Comparison of ENCODE assay signal across 29 cellular contexts in genomic region chr4:96342790-96343455, GRCh38.
"Had no signal": no experiment of that assay in that cellular context is flagged by ENCODE, and none has a peak within 500 bp of the region (broad histone marks: within the 10 kb centered on the region; RNA-seq: fewer than 3 reads in every experiment).

No MANE protein-coding gene starts in this region.

- H3K27ac ChIP-seq: adrenal gland, ascending aorta, brain microvascular endothelial cell, hepatocyte, stomach, suprapubic skin, tibial nerve had no signal

- H3K4me3 ChIP-seq: adrenal gland, ascending aorta, hepatocyte, lung, stomach, suprapubic skin, tibial nerve had no signal

- H3K36me3 ChIP-seq: adrenal gland, ascending aorta, brain microvascular endothelial cell, stomach, suprapubic skin, tibial nerve had no signal

- H3K4me3 Mint-ChIP-seq: activated CD4-positive, alpha-beta T cell treated with anti-CD3 and anti-CD28 coated beads for 36 hours; activated T-cell treated with anti-CD3 and anti-CD28 coated beads, Interleukin-2, amount 50 U/mL, for 24 hours; activated T-helper 17 cell treated with anti-CD3 and anti-CD28 coated beads, Interleukin-2, amount 50 U/mL, for 72 hours; naive B cell; stimulated activated memory B cell treated with anti-CD40 and anti-IgM and Interleukin-4, amounts not matched to agents 10 μg/mL and 1 μg/mL and 100 μg/mL, for 72 hours; T-helper 2 cell treated with Interferon-gamma antibody and Interleukin-4, amounts not matched to agents 5 μg/mL and 100 μg/mL, for 36 hours had no signal

- H3K4me1 ChIP-seq: adrenal gland, ascending aorta, stomach, suprapubic skin, tibial nerve had no signal

- H3K9me3 ChIP-seq: adrenal gland, ascending aorta, stomach had no signal

- H3K4me1 Mint-ChIP-seq: activated CD4-positive, alpha-beta T cell treated with anti-CD3 and anti-CD28 coated beads for 36 hours; activated T-helper 17 cell treated with anti-CD3 and anti-CD28 coated beads, Interleukin-2, amount 50 U/mL, for 72 hours; naive B cell; stimulated activated memory B cell treated with anti-CD40 and anti-IgM and Interleukin-4, amounts not matched to agents 10 μg/mL and 1 μg/mL and 100 μg/mL, for 72 hours had no signal

- H3K79me2 ChIP-seq: hepatocyte had no signal

- H3K27me3 Mint-ChIP-seq: activated CD4-positive, alpha-beta T cell treated with anti-CD3 and anti-CD28 coated beads for 36 hours; activated T-cell treated with anti-CD3 and anti-CD28 coated beads, Interleukin-2, amount 50 U/mL, for 24 hours; activated T-helper 17 cell treated with anti-CD3 and anti-CD28 coated beads, Interleukin-2, amount 50 U/mL, for 72 hours; naive B cell; stimulated activated memory B cell treated with anti-CD40 and anti-IgM and Interleukin-4, amounts not matched to agents 10 μg/mL and 1 μg/mL and 100 μg/mL, for 72 hours had no signal

- DNase-seq: activated CD4-positive, alpha-beta T cell treated with anti-CD3 and anti-CD28 coated beads for 36 hours; activated CD4-positive, alpha-beta T cell treated with anti-CD3 and anti-CD28 coated beads, Interleukin-2, amount 50 U/mL, for 4 hours; activated CD8-positive, alpha-beta memory T cell treated with anti-CD3 and anti-CD28 coated beads for 24 hours; activated CD8-positive, alpha-beta memory T cell treated with anti-CD3 and anti-CD28 coated beads, Interleukin-2, amount 50 U/mL, for 4 hours; activated T-cell treated with anti-CD3 and anti-CD28 coated beads, Interleukin-2, amount 50 U/mL, for 24 hours; adrenal gland; brain microvascular endothelial cell; caudate nucleus; dermis blood vessel endothelial cell; effector memory CD4-positive, alpha-beta T cell; foreskin melanocyte; naive B cell; small intestine; stimulated activated CD4-positive, alpha-beta T cell treated with anti-CD3 and anti-CD28 coated beads, Interleukin-15, amount 100 ng/mL, for 24 hours; stomach had no signal

- H3K36me3 Mint-ChIP-seq: activated naive CD4-positive, alpha-beta T cell treated with anti-CD3 and anti-CD28 coated beads, Interleukin-2, amount 50 U/mL, for 72 hours; naive B cell; stimulated activated memory B cell treated with anti-CD40 and anti-IgM and Interleukin-4, amounts not matched to agents 10 μg/mL and 1 μg/mL and 100 μg/mL, for 72 hours had no signal

- H3K4me2 ChIP-seq: hepatocyte had no signal

- H3K27ac Mint-ChIP-seq: activated CD4-positive, alpha-beta T cell treated with anti-CD3 and anti-CD28 coated beads for 36 hours; activated naive CD4-positive, alpha-beta T cell treated with anti-CD3 and anti-CD28 coated beads, Interleukin-2, amount 50 U/mL, for 72 hours; activated T-cell treated with anti-CD3 and anti-CD28 coated beads, Interleukin-2, amount 50 U/mL, for 24 hours; activated T-helper 17 cell treated with anti-CD3 and anti-CD28 coated beads, Interleukin-2, amount 50 U/mL, for 72 hours; naive B cell; stimulated activated memory B cell treated with anti-CD40 and anti-IgM and Interleukin-4, amounts not matched to agents 10 μg/mL and 1 μg/mL and 100 μg/mL, for 72 hours; T-helper 2 cell treated with Interferon-gamma antibody and Interleukin-4, amounts not matched to agents 5 μg/mL and 100 μg/mL, for 36 hours had no signal

- H3K27me3 ChIP-seq: adrenal gland, ascending aorta, brain microvascular endothelial cell, hepatocyte, stomach, suprapubic skin, tibial nerve had no signal

- ATAC-seq: activated CD4-positive, alpha-beta T cell treated with anti-CD3 and anti-CD28 coated beads for 36 hours; activated naive CD4-positive, alpha-beta T cell treated with anti-CD3 and anti-CD28 coated beads, Interleukin-2, amount 50 U/mL, for 72 hours; activated T-helper 17 cell treated with anti-CD3 and anti-CD28 coated beads, Interleukin-2, amount 50 U/mL, for 72 hours; esophagus mucosa; left lobe of liver; sciatic nerve; stimulated activated memory B cell treated with anti-CD40 and anti-IgM and Interleukin-4, amounts not matched to agents 10 μg/mL and 1 μg/mL and 100 μg/mL, for 72 hours had no signal

- H2AFZ ChIP-seq: hepatocyte had no signal

- FAIRE-seq: endothelial cell of umbilical vein, small intestine, urothelium cell line had no signal
